Comparison of ENCODE assay signal across 7 cellular contexts in genomic region chr7:149226366-149226765, GRCh38. TPM values are rescaled to one million over a fixed set of nuclear protein-coding genes. Genes with fewer than 3 reads are reported as not detected.
DNase-seq lines count a peak whose midpoint lies in the region; ATAC-seq, FAIRE-seq and TF ChIP-seq lines count a peak whose summit lies in the region.
"Not testable (repeated sequence)": the region's sequence is repeated elsewhere in the genome, so short reads cannot be mapped to it uniquely, and the experiment has no call there.

No MANE protein-coding gene starts in this region.

- not testable (repeated sequence) for FAIRE-seq in GM12878 (lab: Jason Lieb, UNC); HepG2 (lab: Jason Lieb, UNC)

- H3K4me3 ChIP-seq in HCT116 (replicated peaks in 1 of 2; ENCODE audit: low read depth in 1 of 2, low read length in 2 of 2); PC-9; GM12878; HepG2 (replicated peaks in 1 of 3; ENCODE audit: insufficient read depth in 1 of 3, low read depth in 2 of 3, low read length in 3 of 3): not testable (repeated sequence)

- not testable (repeated sequence) for H3K9me3 ChIP-seq in HCT116 (ENCODE audit: control insufficient read depth in 1 of 2, insufficient read depth in 1 of 2, low read depth in 1 of 2, low read length in 2 of 2); PC-9 (ENCODE audit: insufficient read depth, low read depth); GM12878 (replicated peaks; ENCODE audit: control insufficient read depth, insufficient read depth, low read length); HepG2 (ENCODE audit: low read length)

- H3K9me3 Mint-ChIP-seq in endothelial cell (ENCODE audit: unreplicated experiment); progenitor cell of endocrine pancreas (ENCODE audit: low read depth): not testable (repeated sequence)

- H3K27me3 ChIP-seq in HCT116 (ENCODE audit: insufficient read depth, low read length); PC-9 (ENCODE audit: insufficient read depth, low read depth); GM12878 (replicated peaks in 1 of 2; ENCODE audit: control insufficient read depth in 2 of 2, insufficient read depth in 2 of 2, low read length in 1 of 2); HepG2 (ENCODE audit: control insufficient read depth in 1 of 2, insufficient read depth in 2 of 2, low read length in 2 of 2): not testable (repeated sequence)

- intact Hi-C loops in HCT116 (cut with micrococcal nuclease); PC-9 (cut with micrococcal nuclease; ENCODE audit: unreplicated experiment); GM12878 (cut with micrococcal nuclease; ENCODE audit: unreplicated experiment); HepG2 (cut with micrococcal nuclease; ENCODE audit: unreplicated experiment): not testable (repeated sequence)

- not testable (repeated sequence) for H3K4me1 Mint-ChIP-seq in endothelial cell (ENCODE audit: unreplicated experiment); progenitor cell of endocrine pancreas (ENCODE audit: low read depth)

- not testable (repeated sequence) for H3K27ac Mint-ChIP-seq in endothelial cell (ENCODE audit: unreplicated experiment)
- peak overlapping the region; percentile 19 for H3K27ac Mint-ChIP-seq in progenitor cell of endocrine pancreas

- DNase-seq in HCT116 (ENCODE audit: low read depth, low spot score); PC-9; RWPE1 (ENCODE audit: low spot score); GM12878 (ENCODE audit: low read depth, low spot score); endothelial cell (ENCODE audit: low spot score); HepG2 (ENCODE audit: low spot score); progenitor cell of endocrine pancreas (ENCODE audit: low spot score, unreplicated experiment): not testable (repeated sequence)

- peaks cover 32% of the 10 kb centered on the region for H3F3A ChIP-seq in PC-9 (ENCODE audit: insufficient read depth, low read depth)

- RAD21 ChIA-PET in HCT116 (lab: Charles Lee; ENCODE audit: low non-redundant PET in 1 of 2, low total read pairs in 2 of 2, uncharacterized antibody in 2 of 2, unreplicated experiment in 2 of 2); GM12878 (lab: Charles Lee; ENCODE audit: unreplicated experiment): not testable (repeated sequence)

- H4K20me1 ChIP-seq in HCT116 (ENCODE audit: insufficient read depth); PC-9 (ENCODE audit: insufficient read depth); GM12878 (ENCODE audit: control insufficient read depth, insufficient read depth); HepG2 (ENCODE audit: insufficient read depth, low read length): not testable (repeated sequence)

- TF ChIP-seq RAD21 in HCT116 (IDR thresholded peaks at IDR 0.05; ENCODE audit: low read depth); GM12878 (IDR thresholded peaks at IDR 0.05; ENCODE audit: insufficient read depth, low read depth, low read length); HepG2 (CRISPR knock-in tag; IDR thresholded peaks at IDR 0.05): not testable (repeated sequence)

- not testable (repeated sequence) for H3K27ac ChIP-seq in HCT116 (ENCODE audit: low read depth, low read length); PC-9; GM12878 (ENCODE audit: control insufficient read depth, insufficient read depth); HepG2 (ENCODE audit: extremely low read length, insufficient read depth, low read length)
- H3K27ac ChIP-seq in RWPE1: peak overlapping the region; percentile 43

- peak overlapping the region; percentile 79 for H3K4me3 Mint-ChIP-seq in endothelial cell (ENCODE audit: unreplicated experiment)
- not testable (repeated sequence) for H3K4me3 Mint-ChIP-seq in progenitor cell of endocrine pancreas (ENCODE audit: low read depth)

- not testable (repeated sequence) for H3K79me2 ChIP-seq in HCT116 (ENCODE audit: insufficient read depth, low read length); PC-9 (ENCODE audit: low read depth); GM12878 (ENCODE audit: control insufficient read depth, insufficient read depth, low read length); HepG2 (ENCODE audit: insufficient read depth, low read length)

- not testable (repeated sequence) for TF ChIP-seq POLR2A in HCT116 (IDR thresholded peaks at IDR 0.05; ENCODE audit: borderline replicate concordance, extremely low read depth, insufficient read depth, insufficient read length); GM12878 (IDR thresholded peaks at IDR 0.05; ENCODE audit: low read depth, low read length); HepG2 (IDR thresholded peaks at IDR 0.05; ENCODE audit: insufficient read depth in 1 of 2, low read depth in 2 of 2, low read length in 2 of 2)

- H3K27me3 Mint-ChIP-seq in endothelial cell (ENCODE audit: unreplicated experiment) (peaks cover 14% of the 10 kb centered on the region), progenitor cell of endocrine pancreas (peaks cover 10% of the 10 kb centered on the region)

- WGBS in GM12878 (ENCODE audit: insufficient coverage, insufficient replicate concordance, low lambda C conversion rate, missing lambda C conversion rate): 91% methylated on average over 17 of the region's 17 CpGs
- 93% methylated on average over 17 of the region's 17 CpGs for WGBS in HepG2 (ENCODE audit: low lambda C conversion rate)

- H3K36me3 Mint-ChIP-seq in endothelial cell (ENCODE audit: low read depth, unreplicated experiment) (peaks cover 20% of the 10 kb centered on the region), progenitor cell of endocrine pancreas (ENCODE audit: insufficient read depth) (peaks cover 18% of the 10 kb centered on the region)

- TF ChIP-seq EP300 in GM12878 (IDR thresholded peaks at IDR 0.05; ENCODE audit: borderline replicate concordance in 1 of 2, control insufficient read depth in 1 of 2, low read depth in 2 of 2, low read length in 2 of 2); HepG2 (IDR thresholded peaks at IDR 0.05; ENCODE audit: low read depth in 2 of 2, low read length in 2 of 2); HepG2 (CRISPR knock-in tag; IDR thresholded peaks at IDR 0.05; ENCODE audit: borderline replicate concordance): not testable (repeated sequence)

- not testable (repeated sequence) for H2AFZ ChIP-seq in HCT116 (ENCODE audit: low read depth, low read length, poor library complexity, severe bottlenecking); PC-9; GM12878 (ENCODE audit: control insufficient read depth, low read depth, low read length); HepG2 (ENCODE audit: low read length)

- peaks cover 4 to 14% of the 10 kb centered on the region in 2 experiments; a peak in 3 of 4 replicates for H3K36me3 ChIP-seq in HCT116 (ENCODE audit: control insufficient read depth in 1 of 2, insufficient read depth in 2 of 2, low read length in 2 of 2)
- not testable (repeated sequence) for H3K36me3 ChIP-seq in PC-9 (ENCODE audit: low read depth)
- H3K36me3 ChIP-seq in GM12878 (ENCODE audit: control insufficient read depth in 2 of 2, insufficient read depth in 2 of 2, low read length in 1 of 2): peaks cover 3 to 13% of the 10 kb centered on the region in 2 experiments; a peak in 3 of 4 replicates
- H3K36me3 ChIP-seq in HepG2 (replicated peaks in 1 of 2; ENCODE audit: control insufficient read depth in 1 of 2, insufficient read depth in 2 of 2, low read length in 2 of 2): peaks cover 5 to 27% of the 10 kb centered on the region in 2 experiments; a peak in 4 of 5 replicates

- ATAC-seq in HCT116, GM12878, HepG2: not testable (repeated sequence)

- SMC1A ChIA-PET in GM12878 (lab: Charles Lee; ENCODE audit: uncharacterized antibody, unreplicated experiment): not testable (repeated sequence)

- BruUV-seq in HCT116 (replicated peaks; lab: Mats Ljungman, UMichigan): TSS peak; percentile 17
- BruUV-seq in PC-9 (replicated peaks; lab: Mats Ljungman, UMichigan): TSS peak; percentile 25
- TSS peak; percentile 38 for BruUV-seq in GM12878 (replicated peaks; lab: Mats Ljungman, UMichigan)
- BruUV-seq in HepG2 (replicated peaks; lab: Mats Ljungman, UMichigan): TSS peak; percentile 31

- H3K9ac ChIP-seq in HCT116 (ENCODE audit: low read length); GM12878 (ENCODE audit: control insufficient read depth, insufficient read depth, low read length); HepG2 (ENCODE audit: insufficient read depth, low read depth, low read length): not testable (repeated sequence)

- H3K9me2 ChIP-seq in HCT116 (ENCODE audit: insufficient read depth); PC-9 (ENCODE audit: insufficient read depth): not testable (repeated sequence)

- CTCF ChIA-PET in HCT116 (lab: Charles Lee); PC-9 (lab: Charles Lee); RWPE1 (lab: Yijun Ruan, JAX); HepG2 (lab: Yijun Ruan, JAX; ENCODE audit: low intra/inter-chr PET ratio, low total read pairs): not testable (repeated sequence)
- CTCF ChIA-PET in GM12878 (lab: Yijun Ruan, JAX): interaction anchor here (0.9 kb wide), 1 partner anchor 36 kb away, joined by 3 read pairs; the partner anchor contains the start of gene ZNF783

- not testable (repeated sequence) for TF ChIP-seq CTCF in HCT116 (IDR thresholded peaks at IDR 0.05 in 2 of 3, conservative IDR thresholded peaks at IDR 0.05 in 1 of 3; ENCODE audit: borderline replicate concordance in 1 of 3, insufficient read depth in 1 of 3, low read depth in 2 of 3, low read length in 2 of 3); PC-9 (conservative IDR thresholded peaks at IDR 0.05); RWPE1 (conservative IDR thresholded peaks at IDR 0.05; ENCODE audit: low read depth); GM12878 (IDR thresholded peaks at IDR 0.05 in 2 of 3, conservative IDR thresholded peaks at IDR 0.05 in 1 of 3; ENCODE audit: control insufficient read depth in 2 of 3, extremely low read depth in 1 of 3, insufficient read depth in 1 of 3, low read depth in 3 of 3, low read length in 3 of 3); endothelial cell (IDR thresholded peaks at IDR 0.05; ENCODE audit: unreplicated experiment); HepG2 (CRISPR knock-in tag; IDR thresholded peaks at IDR 0.05); progenitor cell of endocrine pancreas (IDR thresholded peaks at IDR 0.05; ENCODE audit: unreplicated experiment)

- POLR2A ChIA-PET in HCT116 (lab: Charles Lee); PC-9 (lab: Charles Lee; ENCODE audit: unreplicated experiment); RWPE1 (lab: Yijun Ruan, JAX; ENCODE audit: low non-redundant PET); GM12878 (lab: Charles Lee); HepG2 (lab: Yijun Ruan, JAX): not testable (repeated sequence)

- in situ Hi-C loops in GM12878 (cut with MboI); HepG2 (cut with HindIII; ENCODE audit: extremely low pct_ligation_motif_present, low pct_unique_long_range_greater_than_20kb): not testable (repeated sequence)

- not testable (repeated sequence) for H3K4me1 ChIP-seq in HCT116 (ENCODE audit: control insufficient read depth in 1 of 2, insufficient read depth in 2 of 2, low read length in 2 of 2); PC-9 (replicated peaks; ENCODE audit: insufficient read depth); GM12878 (ENCODE audit: control insufficient read depth, insufficient read depth, low read length); HepG2 (ENCODE audit: insufficient read depth, low read length)

- H3K4me2 ChIP-seq in HCT116 (ENCODE audit: low read length); PC-9; GM12878 (ENCODE audit: control insufficient read depth, insufficient read depth); HepG2 (ENCODE audit: low read depth, low read length): not testable (repeated sequence)

RNA-seq across cellular contexts. Expression of gene ZNF212, which starts 13.1 kb away (rescaled TPM):
- total RNA-seq in HCT116 (2021; ENCODE audit: unreplicated experiment) (13.7 TPM), PC-9 (2021) (16.9 and 22.3 TPM in 2 replicates), GM12878 (2014; rRNA removed) (4.6 and 5.6 TPM in 2 replicates), GM12878 (2014; rRNA removed; fragmentation: Illumina TruSeq; extraction: Trizol) (4.4 TPM in 2 replicates), GM12878 (2021) (9.4 and 11.6 TPM in 2 replicates), endothelial cell (ENCODE audit: unreplicated experiment) (12.8 TPM), HepG2 (2016; rRNA removed; fragmentation: Illumina TruSeq; extraction: Trizol) (3.8 and 4.3 TPM in 2 replicates), progenitor cell of endocrine pancreas (19.4 and 19.5 TPM in 2 replicates)
- polyA plus RNA-seq in HCT116 (2012): 7.2 and 8.6 TPM in 2 replicates
- 16.7 and 19.2 TPM in 2 replicates for total RNA-seq in GM12878 (2013; cell fraction: nucleolus; rRNA removed)
- 4.9 TPM for polyA plus RNA-seq in GM12878 (2011; ENCODE audit: low read depth)
- polyA plus RNA-seq in GM12878 (2011; rRNA removed) (3.1 and 3.7 TPM in 2 replicates), GM12878 (2014; fragmentation: Illumina TruSeq; extraction: Trizol) (3.3 and 5.7 TPM in 2 replicates), GM12878 (2014; fragmentation: Nextera tagmentation; extraction: Ambion mirVana) (1 to 10 TPM; 1.2 to 2.1 TPM), GM12878 (2014; rRNA removed) (5.1 and 6.1 TPM in 2 replicates), GM12878 (2016; fragmentation: Nextera tagmentation; extraction: Ambion mirVana) (1 to 10 TPM; 8.7 to 9.6 TPM), HepG2 (2011; rRNA removed) (2.6 and 3.1 TPM in 2 replicates)
- polyA plus RNA-seq in GM12878 (2011; cell fraction: cytosol; rRNA removed): 4.3 and 5.1 TPM in 2 replicates
- 8.6 and 11.1 TPM in 2 replicates for polyA plus RNA-seq in GM12878 (2011; cell fraction: nucleus; rRNA removed)
- 5.6 and 6.9 TPM in 2 replicates for polyA plus RNA-seq in GM12878 (2012)
- polyA minus RNA-seq in GM12878 (2011; rRNA and poly(A)+ RNA removed): 2.0 and 5.6 TPM in 2 replicates
- polyA minus RNA-seq in GM12878 (2011; cell fraction: cytosol; rRNA and poly(A)+ RNA removed): 1.2 and 2.1 TPM in 2 replicates
- 4.6 and 7.7 TPM in 2 replicates for polyA minus RNA-seq in GM12878 (2011; cell fraction: nucleus; rRNA and poly(A)+ RNA removed)
- total RNA-seq in HepG2 (2016; cell fraction: cytosol; rRNA removed; fragmentation: Illumina TruSeq; extraction: Trizol; ENCODE audit: low read depth): 0.40 and 1.1 TPM in 2 replicates
- total RNA-seq in HepG2 (2016; cell fraction: insoluble cytoplasmic fraction; rRNA removed; fragmentation: Illumina TruSeq; extraction: Trizol): 3.6 and 4.1 TPM in 2 replicates
- total RNA-seq in HepG2 (2016; cell fraction: membrane; rRNA removed; fragmentation: Illumina TruSeq; extraction: Trizol): 1.9 and 2.0 TPM in 2 replicates
- 3.3 and 4.5 TPM in 2 replicates for total RNA-seq in HepG2 (2016; cell fraction: nucleus; rRNA removed; fragmentation: Illumina TruSeq; extraction: Trizol)
- 2.1 and 2.3 TPM in 2 replicates for polyA plus RNA-seq in HepG2 (2011; cell fraction: cytosol; rRNA removed)
- 11.2 and 11.6 TPM in 2 replicates for polyA plus RNA-seq in HepG2 (2011; cell fraction: nucleus; rRNA removed)
- polyA plus RNA-seq in HepG2 (2012): 3.9 TPM in 2 replicates
- 0.28 and 0.59 TPM in 2 replicates for polyA plus RNA-seq in HepG2 (2016; cell fraction: cytosol; fragmentation: Illumina TruSeq; extraction: Trizol; ENCODE audit: low read depth)
- polyA plus RNA-seq in HepG2 (2016; cell fraction: insoluble cytoplasmic fraction; fragmentation: Illumina TruSeq; extraction: Trizol; ENCODE audit: low read depth): 4.2 and 5.8 TPM in 2 replicates
- 1.0 and 1.3 TPM in 2 replicates for polyA plus RNA-seq in HepG2 (2016; cell fraction: membrane; fragmentation: Illumina TruSeq; extraction: Trizol; ENCODE audit: low read depth)
- polyA plus RNA-seq in HepG2 (2016; cell fraction: nucleus; fragmentation: Illumina TruSeq; extraction: Trizol; ENCODE audit: insufficient read depth, low read depth): 14.2 and 14.5 TPM in 2 replicates
- 4.0 and 4.6 TPM in 2 replicates for polyA minus RNA-seq in HepG2 (2011; rRNA and poly(A)+ RNA removed; ENCODE audit: low replicate concordance)
- 1.7 and 2.3 TPM in 2 replicates for polyA minus RNA-seq in HepG2 (2011; cell fraction: cytosol; rRNA and poly(A)+ RNA removed)
- polyA minus RNA-seq in HepG2 (2011; cell fraction: nucleus; rRNA and poly(A)+ RNA removed): 5.2 and 6.1 TPM in 2 replicates

RNA-seq across cellular contexts. Expression of gene ZNF282, which starts 31.0 kb away (rescaled TPM):
- total RNA-seq in HCT116 (2021; ENCODE audit: unreplicated experiment) (30.4 TPM), PC-9 (2021) (32.5 and 35.9 TPM in 2 replicates), GM12878 (2014; rRNA removed) (14.2 and 15.2 TPM in 2 replicates), GM12878 (2014; rRNA removed; fragmentation: Illumina TruSeq; extraction: Trizol) (8.3 and 8.4 TPM in 2 replicates), GM12878 (2021) (28.4 and 30.9 TPM in 2 replicates), endothelial cell (ENCODE audit: unreplicated experiment) (40.0 TPM), HepG2 (2016; rRNA removed; fragmentation: Illumina TruSeq; extraction: Trizol) (19.3 and 20.9 TPM in 2 replicates), progenitor cell of endocrine pancreas (47.0 and 53.5 TPM in 2 replicates)
- polyA plus RNA-seq in HCT116 (2012): 17.3 and 20.7 TPM in 2 replicates
- total RNA-seq in GM12878 (2013; cell fraction: nucleolus; rRNA removed): 29.0 and 61.3 TPM in 2 replicates
- 3.8 TPM for polyA plus RNA-seq in GM12878 (2011; ENCODE audit: low read depth)
- polyA plus RNA-seq in GM12878 (2011; rRNA removed) (6.5 and 14.3 TPM in 2 replicates), GM12878 (2014; fragmentation: Illumina TruSeq; extraction: Trizol) (2.7 and 7.8 TPM in 2 replicates), GM12878 (2014; fragmentation: Nextera tagmentation; extraction: Ambion mirVana) (under 1 TPM; 0.35 to 0.84 TPM), GM12878 (2014; rRNA removed) (18.2 and 28.3 TPM in 2 replicates), GM12878 (2016; fragmentation: Nextera tagmentation; extraction: Ambion mirVana) (1 to 10 TPM; 2.2 to 2.5 TPM), HepG2 (2011; rRNA removed) (9.1 and 12.5 TPM in 2 replicates)
- 11.9 and 17.1 TPM in 2 replicates for polyA plus RNA-seq in GM12878 (2011; cell fraction: cytosol; rRNA removed)
- polyA plus RNA-seq in GM12878 (2011; cell fraction: nucleus; rRNA removed): 22.0 and 28.1 TPM in 2 replicates
- polyA plus RNA-seq in GM12878 (2012): 10.7 and 12.8 TPM in 2 replicates
- polyA minus RNA-seq in GM12878 (2011; rRNA and poly(A)+ RNA removed): 8.1 and 18.7 TPM in 2 replicates
- polyA minus RNA-seq in GM12878 (2011; cell fraction: cytosol; rRNA and poly(A)+ RNA removed): 10.2 and 11.0 TPM in 2 replicates
- polyA minus RNA-seq in GM12878 (2011; cell fraction: nucleus; rRNA and poly(A)+ RNA removed): 16.7 and 17.4 TPM in 2 replicates
- 2.7 and 2.9 TPM in 2 replicates for total RNA-seq in HepG2 (2016; cell fraction: cytosol; rRNA removed; fragmentation: Illumina TruSeq; extraction: Trizol; ENCODE audit: low read depth)
- total RNA-seq in HepG2 (2016; cell fraction: insoluble cytoplasmic fraction; rRNA removed; fragmentation: Illumina TruSeq; extraction: Trizol): 15.5 and 23.4 TPM in 2 replicates
- 7.4 and 7.5 TPM in 2 replicates for total RNA-seq in HepG2 (2016; cell fraction: membrane; rRNA removed; fragmentation: Illumina TruSeq; extraction: Trizol)
- total RNA-seq in HepG2 (2016; cell fraction: nucleus; rRNA removed; fragmentation: Illumina TruSeq; extraction: Trizol): 14.8 and 18.0 TPM in 2 replicates
- 8.6 and 11.7 TPM in 2 replicates for polyA plus RNA-seq in HepG2 (2011; cell fraction: cytosol; rRNA removed)
- polyA plus RNA-seq in HepG2 (2011; cell fraction: nucleus; rRNA removed): 18.1 and 20.6 TPM in 2 replicates
- 12.3 and 12.4 TPM in 2 replicates for polyA plus RNA-seq in HepG2 (2012)
- 1.3 and 1.6 TPM in 2 replicates for polyA plus RNA-seq in HepG2 (2016; cell fraction: cytosol; fragmentation: Illumina TruSeq; extraction: Trizol; ENCODE audit: low read depth)
- 12.4 and 15.3 TPM in 2 replicates for polyA plus RNA-seq in HepG2 (2016; cell fraction: insoluble cytoplasmic fraction; fragmentation: Illumina TruSeq; extraction: Trizol; ENCODE audit: low read depth)
- 2.8 and 3.9 TPM in 2 replicates for polyA plus RNA-seq in HepG2 (2016; cell fraction: membrane; fragmentation: Illumina TruSeq; extraction: Trizol; ENCODE audit: low read depth)
- 16.8 and 26.8 TPM in 2 replicates for polyA plus RNA-seq in HepG2 (2016; cell fraction: nucleus; fragmentation: Illumina TruSeq; extraction: Trizol; ENCODE audit: insufficient read depth, low read depth)
- polyA minus RNA-seq in HepG2 (2011; rRNA and poly(A)+ RNA removed; ENCODE audit: low replicate concordance): 25.0 and 32.5 TPM in 2 replicates
- polyA minus RNA-seq in HepG2 (2011; cell fraction: cytosol; rRNA and poly(A)+ RNA removed): 13.9 and 18.6 TPM in 2 replicates
- 38.4 and 52.6 TPM in 2 replicates for polyA minus RNA-seq in HepG2 (2011; cell fraction: nucleus; rRNA and poly(A)+ RNA removed)

RNA-seq across cellular contexts. Expression of gene ZNF783, which starts 35.6 kb away (rescaled TPM):
- total RNA-seq in HCT116 (2021; ENCODE audit: unreplicated experiment) (12.5 TPM), PC-9 (2021) (15.8 and 22.2 TPM in 2 replicates), GM12878 (2014; rRNA removed) (9.9 and 10.5 TPM in 2 replicates), GM12878 (2014; rRNA removed; fragmentation: Illumina TruSeq; extraction: Trizol) (5.6 and 6.1 TPM in 2 replicates), GM12878 (2021) (12.9 and 14.4 TPM in 2 replicates), endothelial cell (ENCODE audit: unreplicated experiment) (15.3 TPM), HepG2 (2016; rRNA removed; fragmentation: Illumina TruSeq; extraction: Trizol) (1.3 and 5.2 TPM in 2 replicates), progenitor cell of endocrine pancreas (17.5 and 18.5 TPM in 2 replicates)
- 7.3 and 9.2 TPM in 2 replicates for polyA plus RNA-seq in HCT116 (2012)
- 38.1 and 45.8 TPM in 2 replicates for total RNA-seq in GM12878 (2013; cell fraction: nucleolus; rRNA removed)
- 4.5 TPM for polyA plus RNA-seq in GM12878 (2011; ENCODE audit: low read depth)
- polyA plus RNA-seq in GM12878 (2011; rRNA removed) (6.2 and 8.0 TPM in 2 replicates), GM12878 (2014; fragmentation: Illumina TruSeq; extraction: Trizol) (6.5 and 7.0 TPM in 2 replicates), GM12878 (2014; fragmentation: Nextera tagmentation; extraction: Ambion mirVana) (1 to 10 TPM; 2.0 to 2.8 TPM), GM12878 (2014; rRNA removed) (11.1 and 11.8 TPM in 2 replicates), GM12878 (2016; fragmentation: Nextera tagmentation; extraction: Ambion mirVana) (1 to 10 TPM; 5.7 TPM), HepG2 (2011; rRNA removed) (4.1 and 5.9 TPM in 2 replicates)
- polyA plus RNA-seq in GM12878 (2011; cell fraction: cytosol; rRNA removed): 8.0 and 11.7 TPM in 2 replicates
- 49.6 and 61.3 TPM in 2 replicates for polyA plus RNA-seq in GM12878 (2011; cell fraction: nucleus; rRNA removed)
- polyA plus RNA-seq in GM12878 (2012): 5.6 and 7.7 TPM in 2 replicates
- polyA minus RNA-seq in GM12878 (2011; rRNA and poly(A)+ RNA removed): 3.8 and 7.2 TPM in 2 replicates
- polyA minus RNA-seq in GM12878 (2011; cell fraction: cytosol; rRNA and poly(A)+ RNA removed): 3.5 and 4.9 TPM in 2 replicates
- 8.8 and 15.0 TPM in 2 replicates for polyA minus RNA-seq in GM12878 (2011; cell fraction: nucleus; rRNA and poly(A)+ RNA removed)
- 0.30 and 0.35 TPM in 2 replicates for total RNA-seq in HepG2 (2016; cell fraction: cytosol; rRNA removed; fragmentation: Illumina TruSeq; extraction: Trizol; ENCODE audit: low read depth)
- 1.5 and 5.4 TPM in 2 replicates for total RNA-seq in HepG2 (2016; cell fraction: insoluble cytoplasmic fraction; rRNA removed; fragmentation: Illumina TruSeq; extraction: Trizol)
- total RNA-seq in HepG2 (2016; cell fraction: membrane; rRNA removed; fragmentation: Illumina TruSeq; extraction: Trizol): 0.96 and 1.1 TPM in 2 replicates
- total RNA-seq in HepG2 (2016; cell fraction: nucleus; rRNA removed; fragmentation: Illumina TruSeq; extraction: Trizol): 8.0 TPM in 2 replicates
- 2.4 TPM in 2 replicates for polyA plus RNA-seq in HepG2 (2011; cell fraction: cytosol; rRNA removed)
- 44.7 and 47.2 TPM in 2 replicates for polyA plus RNA-seq in HepG2 (2011; cell fraction: nucleus; rRNA removed)
- 2.5 and 3.0 TPM in 2 replicates for polyA plus RNA-seq in HepG2 (2012)
- 0.17 and 0.22 TPM in 2 replicates for polyA plus RNA-seq in HepG2 (2016; cell fraction: cytosol; fragmentation: Illumina TruSeq; extraction: Trizol; ENCODE audit: low read depth)
- 1.4 and 2.5 TPM in 2 replicates for polyA plus RNA-seq in HepG2 (2016; cell fraction: insoluble cytoplasmic fraction; fragmentation: Illumina TruSeq; extraction: Trizol; ENCODE audit: low read depth)
- 0.55 and 0.61 TPM in 2 replicates for polyA plus RNA-seq in HepG2 (2016; cell fraction: membrane; fragmentation: Illumina TruSeq; extraction: Trizol; ENCODE audit: low read depth)
- polyA plus RNA-seq in HepG2 (2016; cell fraction: nucleus; fragmentation: Illumina TruSeq; extraction: Trizol; ENCODE audit: insufficient read depth, low read depth): 19.0 and 21.9 TPM in 2 replicates
- 3.0 and 5.9 TPM in 2 replicates for polyA minus RNA-seq in HepG2 (2011; rRNA and poly(A)+ RNA removed; ENCODE audit: low replicate concordance)
- polyA minus RNA-seq in HepG2 (2011; cell fraction: cytosol; rRNA and poly(A)+ RNA removed): 0.59 and 1.1 TPM in 2 replicates
- 7.3 and 8.1 TPM in 2 replicates for polyA minus RNA-seq in HepG2 (2011; cell fraction: nucleus; rRNA and poly(A)+ RNA removed)
